ENCODE assay signal across 23 cellular contexts in genomic region chr10:116671274-116671926, GRCh38. TPM values are rescaled to one million over a fixed set of nuclear protein-coding genes. Genes with fewer than 3 reads are reported as not detected.
DNase-seq lines count a peak whose midpoint lies in the region; ATAC-seq and TF ChIP-seq lines count a peak whose summit lies in the region.
"Had no signal": no experiment of that assay in that cellular context is flagged by ENCODE, and none has a peak within 500 bp of the region (broad histone marks: within the 10 kb centered on the region; RNA-seq: fewer than 3 reads in every experiment).

No MANE protein-coding gene starts in this region.

- H3K27me3 ChIP-seq in GM23338 (ENCODE audit: insufficient read depth) (no peaks in the 10 kb centered on the region), uterus (no peaks in the 10 kb centered on the region), smooth muscle cell (ENCODE audit: low read depth) (no peaks in the 10 kb centered on the region)
- H3K27me3 ChIP-seq: brain microvascular endothelial cell had no signal

- no peaks in the 10 kb centered on the region for H3K36me3 ChIP-seq in GM23338 (ENCODE audit: insufficient read depth)
- H3K36me3 ChIP-seq in uterus = no peaks in the 10 kb centered on the region
- H3K36me3 ChIP-seq in smooth muscle cell (ENCODE audit: low read depth) = no peaks in the 10 kb centered on the region
- H3K36me3 ChIP-seq: brain microvascular endothelial cell, gastrocnemius medialis had no signal

- H3K4me1 ChIP-seq in GM23338 (ENCODE audit: insufficient read depth) (peaks cover 24% of the 10 kb centered on the region), uterus (no peaks in the 10 kb centered on the region), smooth muscle cell (ENCODE audit: low read depth) (peaks cover 10% of the 10 kb centered on the region)
- H3K4me1 ChIP-seq: gastrocnemius medialis had no signal

- no peak overlapping the region for H3K27ac Mint-ChIP-seq in GM23338
- H3K27ac Mint-ChIP-seq: activated naive CD8-positive, alpha-beta T cell; T-cell had no signal

- H2AFZ ChIP-seq in GM23338 (no peak overlapping the region), smooth muscle cell (ENCODE audit: low read depth) (no peak overlapping the region)

- H4K20me1 ChIP-seq in GM23338 (replicated peaks; ENCODE audit: insufficient read depth) = no peaks in the 10 kb centered on the region; the same call in 1 of the 2 replicates
- no peaks in the 10 kb centered on the region for H4K20me1 ChIP-seq in smooth muscle cell (ENCODE audit: low read depth)

- no peaks in the 10 kb centered on the region for H3K9me2 ChIP-seq in GM23338 (ENCODE audit: insufficient read depth)

- peak overlapping the region; percentile 51 for H3K27ac ChIP-seq in 22Rv1
- H3K27ac ChIP-seq in GM23338 (ENCODE audit: low read depth) = no peak overlapping the region
- H3K27ac ChIP-seq in uterus = no peak overlapping the region
- H3K27ac ChIP-seq in smooth muscle cell (ENCODE audit: low read depth) = no peak overlapping the region
- H3K27ac ChIP-seq: brain microvascular endothelial cell, gastrocnemius medialis had no signal

- H3K79me2 ChIP-seq in GM23338 (replicated peaks; ENCODE audit: insufficient read depth) = peaks cover 6% of the 10 kb centered on the region
- H3K79me2 ChIP-seq in smooth muscle cell (ENCODE audit: low read depth) = no peaks in the 10 kb centered on the region

- no peak overlapping the region for H3K9ac ChIP-seq in smooth muscle cell (ENCODE audit: low read depth)

- H3K4me1 Mint-ChIP-seq in GM23338 = peaks cover 30% of the 10 kb centered on the region
- H3K4me1 Mint-ChIP-seq: T-cell had no signal

- intact Hi-C loops in lower leg skin (cut with DNase I; ENCODE audit: low total_unique reads) = loop anchor here (10.0 kb wide), 1 partner anchor 493 kb away; no protein-coding TSS in a partner anchor
- intact Hi-C loops in uterus (cut with DNase I; ENCODE audit: low total_unique reads) = no loop called here

- no peaks in the 10 kb centered on the region for H3K9me3 Mint-ChIP-seq in GM23338
- H3K9me3 Mint-ChIP-seq: H9, T-cell had no signal

- TF ChIP-seq POLR2A in lower leg skin (IDR thresholded peaks at IDR 0.05) (no peak), uterus (IDR thresholded peaks at IDR 0.05) (no peak)

- peaks cover 20% of the 10 kb centered on the region for H3K36me3 Mint-ChIP-seq in GM23338 (ENCODE audit: low read depth)
- H3K36me3 Mint-ChIP-seq: activated naive CD8-positive, alpha-beta T cell; T-cell had no signal

- H3K4me2 ChIP-seq in GM23338 = peak overlapping the region; percentile 90
- no peak overlapping the region for H3K4me2 ChIP-seq in smooth muscle cell

- 66 to 73% methylated on average over 5 of the region's 5 CpGs for WGBS in lower leg skin, 2 donors
- 66% methylated on average over 5 of the region's 5 CpGs for WGBS in smooth muscle cell (ENCODE audit: low lambda C conversion rate)

- H3F3A ChIP-seq in GM23338 (replicated peaks; ENCODE audit: low read depth) (no peaks in the 10 kb centered on the region), smooth muscle cell (ENCODE audit: low read depth) (no peaks in the 10 kb centered on the region)

- no peak for DNase-seq in GM23338 (ENCODE audit: low spot score)
- DNase-seq in NCI-H748 (lab: John Stamatoyannopoulos, UW; ENCODE audit: unreplicated experiment) = peak; percentile 40
- peak; percentile 39 for DNase-seq in fibroblast of pulmonary artery (ENCODE audit: low read depth)
- DNase-seq in lower leg skin (ENCODE audit: low spot score in 2 of 2) = no peak
- no peak for DNase-seq in uterus
- DNase-seq in smooth muscle cell (lab: John Stamatoyannopoulos, UW; ENCODE audit: unreplicated experiment) = no peak
- DNase-seq: activated CD4-positive, alpha-beta T cell treated with anti-CD3 and anti-CD28 coated beads for 4 hours; brain microvascular endothelial cell; gastrocnemius medialis; hypothalamus; Karpas-422; kidney; NCI-H1092; NCI-H2081; nucleus accumbens; Right ventricle myocardium superior; T-cell had no signal

- H3K9me3 ChIP-seq in uterus (no peaks in the 10 kb centered on the region), smooth muscle cell (replicated peaks; ENCODE audit: low read depth) (no peaks in the 10 kb centered on the region)
- H3K9me3 ChIP-seq: gastrocnemius medialis had no signal

- peak overlapping the region; percentile 74; the same call in 2 of the 3 replicates for H3K4me3 Mint-ChIP-seq in GM23338
- H3K4me3 Mint-ChIP-seq: activated naive CD8-positive, alpha-beta T cell; T-cell had no signal

- no peak for ATAC-seq in GM23338
- no peak for ATAC-seq in HG02642 (IDR thresholded peaks at IDR 0.05; ENCODE audit: poor library complexity, unreplicated experiment)
- ATAC-seq: gastrocnemius medialis, T-cell had no signal

- TF ChIP-seq CTCF in 22Rv1 (IDR thresholded peaks at IDR 0.05) (no peak), GM23338 (conservative IDR thresholded peaks at IDR 0.05; ENCODE audit: low read depth in 2 of 2) (no peak), fibroblast of pulmonary artery (IDR thresholded peaks at IDR 0.05; ENCODE audit: low read length, missing control alignments) (no peak), lower leg skin (IDR thresholded peaks at IDR 0.05) (no peak), uterus (IDR thresholded peaks at IDR 0.05) (no peak), smooth muscle cell (IDR thresholded peaks at IDR 0.05; ENCODE audit: borderline replicate concordance, insufficient read depth, poor library complexity, severe bottlenecking) (no peak)

- H3K27me3 Mint-ChIP-seq in GM23338 (ENCODE audit: insufficient read depth, low read depth, poor library complexity) = peaks cover 4% of the 10 kb centered on the region

- no peak overlapping the region; the same call in 1 of the 2 replicates for H3K4me3 ChIP-seq in GM23338
- H3K4me3 ChIP-seq in fibroblast of pulmonary artery (replicated peaks; ENCODE audit: low read depth, low read length) = no peak overlapping the region
- H3K4me3 ChIP-seq in lower leg skin (ENCODE audit: low read depth, poor library complexity, severe bottlenecking) = no peak overlapping the region
- H3K4me3 ChIP-seq in uterus = no peak overlapping the region
- H3K4me3 ChIP-seq in smooth muscle cell = no peak overlapping the region
- H3K4me3 ChIP-seq: gastrocnemius medialis, lung had no signal

TF ChIP-seq in GM23338, 12 proteins besides CTCF, POLR2A, EP300 and RAD21 (continues in another document):
- TF ChIP-seq JUNB (IDR thresholded peaks at IDR 0.05; ENCODE audit: unreplicated experiment) (no peak), ZNF331 (CRISPR knock-in tag; IDR thresholded peaks at IDR 0.05; ENCODE audit: low read depth) (no peak), POLR2AphosphoS5 (IDR thresholded peaks at IDR 0.05; ENCODE audit: low read depth) (no peak), STAT1 (IDR thresholded peaks at IDR 0.05; ENCODE audit: unreplicated experiment) (no peak), EZH2phosphoT487 (IDR thresholded peaks at IDR 0.05; ENCODE audit: unreplicated experiment) (no peak)

RNA-seq across cellular contexts. Expression of gene PNLIPRP2, which starts 50.6 kb away (rescaled TPM):
- total RNA-seq in GM23338 (2014; rRNA removed; shearing (Covaris generic)) = not detected in 2 replicates
- polyA plus RNA-seq in GM23338 (2016; fragmentation: Nextera tagmentation; extraction: Ambion mirVana) = 0.19 and 0.24 TPM in 2 replicates
- under 1 TPM in 1 of 4 donors, not detected in 3; 0.29 TPM for total RNA-seq in lower leg skin
- not detected for total RNA-seq in uterus
- not detected in 2 replicates for total RNA-seq in smooth muscle cell
- polyA plus RNA-seq in smooth muscle cell = not detected in 2 replicates
- total RNA-seq: endothelial cell of umbilical vein, gastrocnemius medialis, kidney, Right ventricle myocardium superior had no signal
- polyA plus RNA-seq: endothelial cell of umbilical vein had no signal

Comparison
In these comparisons a context has a peak if more than half of its experiments do, and no peak if none do; other contexts are left out.
1. DNase-seq: peak in NCI-H748 (single experiment) and fibroblast of pulmonary artery (single experiment); none in GM23338 (single experiment), lower leg skin (0 of 2), uterus (0 of 2) and smooth muscle cell (single experiment).